8 cellular contexts compared by ENCODE assay signal in genomic region chr12:57127710-57128518, GRCh38. TPM values are rescaled to one million over a fixed set of nuclear protein-coding genes. Genes with fewer than 3 reads are reported as not detected.
A peak's percentile ranks its signal among the peaks of the same experiment; 100 is the strongest.
DNase-seq lines count a peak whose midpoint lies in the region; ATAC-seq and TF ChIP-seq lines count a peak whose summit lies in the region.

Gene LRP1, plus strand, starts transcription at chr12:57128483. Its CDS starts 482 bp downstream, at chr12:57128965.

- TF ChIP-seq CTCF in NB4 (IDR thresholded peaks at IDR 0.05; ENCODE audit: low read depth, low read length) (no peak), transverse colon (IDR thresholded peaks at IDR 0.05) (no peak)

- no peaks in the 10 kb centered on the region for H3K9me3 ChIP-seq in transverse colon

- H3K4me3 ChIP-seq in NB4 (ENCODE audit: low read depth, low read length) (peak within 1 kb of the TSS; percentile 40), transverse colon (peak within 1 kb of the TSS; percentile 55 to 79 (median 64))

- TF ChIP-seq EP300 in transverse colon (IDR thresholded peaks at IDR 0.05; ENCODE audit: low read depth) = no peak

- peaks cover 4% of the 10 kb centered on the region for H3K4me1 Mint-ChIP-seq in T-helper 1 cell treated with Interleukin-12 subunit alpha and Interleukin-12 subunit beta and Interleukin-4 antibody, amounts not matched to agents 30 μg/mL and 1 μg/mL, for 36 hours (ENCODE audit: low read depth)

- peaks cover 27 to 48% (median 39%) of the 10 kb centered on the region in 4 donors for H3K4me1 ChIP-seq in transverse colon

- H3K27me3 ChIP-seq in transverse colon = no peaks in the 10 kb centered on the region

- H3K9me3 Mint-ChIP-seq in T-helper 1 cell treated with Interleukin-12 subunit alpha and Interleukin-12 subunit beta and Interleukin-4 antibody, amounts not matched to agents 30 μg/mL and 1 μg/mL, for 36 hours = peaks cover 14% of the 10 kb centered on the region

- peak within 1 kb of the TSS; percentile 77 for H3K4me3 Mint-ChIP-seq in T-helper 1 cell treated with Interleukin-12 subunit alpha and Interleukin-12 subunit beta and Interleukin-4 antibody, amounts not matched to agents 30 μg/mL and 1 μg/mL, for 36 hours

- peak; percentile 94 for DNase-seq in G401 (ENCODE audit: low spot score)
- DNase-seq in NB4 (ENCODE audit: low read depth) = no peak
- DNase-seq in anterior cingulate cortex (lab: John Stamatoyannopoulos, UW) = peak in 56 of 58 donors; percentile 38 to 91 (median 77)
- peak; percentile 92 for DNase-seq in left ventricle myocardium superior
- DNase-seq in posterior vena cava (ENCODE audit: low spot score) = peak; percentile 95
- DNase-seq in transverse colon = peak; percentile 88

- in situ Hi-C loops in G401 (cut with HindIII; ENCODE audit: low sequenced_read_pairs) = no loop called here
- in situ Hi-C loops in transverse colon (cut with MboI; ENCODE audit: low pct_ligation_motif_present in 1 of 4, low pct_unique_long_range_greater_than_20kb in 1 of 4, low sequenced_read_pairs in 3 of 4) = no loop called here

- peaks cover 57% of the 10 kb centered on the region for H3K27me3 Mint-ChIP-seq in T-helper 1 cell treated with Interleukin-12 subunit alpha and Interleukin-12 subunit beta and Interleukin-4 antibody, amounts not matched to agents 30 μg/mL and 1 μg/mL, for 36 hours (ENCODE audit: low read depth)

- peak within 1 kb of the TSS; percentile 94 to 99 (median 96) for H3K27ac ChIP-seq in transverse colon

- TF ChIP-seq POLR2A in NB4 (IDR thresholded peaks at IDR 0.05; ENCODE audit: extremely low read depth, insufficient read length) = no peak
- peak; percentile 83 for TF ChIP-seq POLR2A in transverse colon (IDR thresholded peaks at IDR 0.05)

- peaks cover 8% of the 10 kb centered on the region for H3K36me3 Mint-ChIP-seq in T-helper 1 cell treated with Interleukin-12 subunit alpha and Interleukin-12 subunit beta and Interleukin-4 antibody, amounts not matched to agents 30 μg/mL and 1 μg/mL, for 36 hours (ENCODE audit: low read depth)

- H3K27ac Mint-ChIP-seq in T-helper 1 cell treated with Interleukin-12 subunit alpha and Interleukin-12 subunit beta and Interleukin-4 antibody, amounts not matched to agents 30 μg/mL and 1 μg/mL, for 36 hours = no peak within 1 kb of the TSS

- WGBS in transverse colon (ENCODE audit: low coverage in 1 of 2), 2 donors = 1% methylated on average over 42 of the region's 57 CpGs; no CpG with 5 or more reads in 1 of the 2 donors

- intact Hi-C loops in left ventricle myocardium superior (cut with micrococcal nuclease) = loop anchor here (2.0 kb wide), 1 partner anchor 55 kb away; no protein-coding TSS in a partner anchor
- intact Hi-C loops in posterior vena cava (cut with DNase I) = loop anchor here in 1 of 2 donors (2.0 kb wide), 1 partner anchor 49 kb away; no protein-coding TSS in a partner anchor
- intact Hi-C loops in transverse colon (cut with DNase I; ENCODE audit: low total_unique reads) = no loop called here

- no peaks in the 10 kb centered on the region for H3K36me3 ChIP-seq in transverse colon

- ATAC-seq in left ventricle myocardium superior (peak; percentile 83), GM21447 (IDR thresholded peaks at IDR 0.05; ENCODE audit: unreplicated experiment) (no peak)

RNA-seq across cellular contexts. Expression of gene LRP1, which starts in this region (rescaled TPM):
- 19.3 and 25.1 TPM in 2 replicates for total RNA-seq in G401 (2014; rRNA removed; shearing (Covaris generic))
- total RNA-seq in left ventricle myocardium superior (108 TPM), posterior vena cava (100 to 1,000 TPM; 465 to 757 TPM), transverse colon (100 to 1,000 TPM in 3 of 4 donors, 10 to 100 TPM in 1; 94.3 to 248 (median 199) TPM)
